Comparison of ENCODE assay signal across 13 cellular contexts in the genomic region with DNA sequence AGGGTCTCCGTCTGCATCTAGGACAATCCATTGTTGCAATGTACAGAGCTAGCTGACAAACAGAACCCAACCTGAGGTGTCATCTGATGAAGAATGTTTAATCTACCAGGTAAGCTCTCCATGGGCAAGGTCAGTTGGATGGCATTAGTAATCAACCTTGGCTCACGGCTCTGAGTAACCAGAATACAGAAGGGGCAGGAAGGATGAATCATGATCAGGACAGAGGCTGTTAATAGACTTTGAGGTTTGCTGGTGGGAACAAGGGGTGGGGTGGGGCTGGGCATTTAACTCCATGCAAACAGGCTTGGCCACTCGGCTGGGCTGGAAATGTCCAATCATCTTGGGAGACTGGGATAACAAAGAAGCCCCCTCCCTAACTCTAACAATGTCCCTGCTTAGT.
DNase-seq lines count a peak whose midpoint lies in the region; ATAC-seq, FAIRE-seq and TF ChIP-seq lines count a peak whose summit lies in the region.
"Had no signal": no experiment of that assay in that cellular context is flagged by ENCODE, and none has a peak within 500 bp of the region (broad histone marks: within the 10 kb centered on the region; RNA-seq: fewer than 3 reads in every experiment).

No MANE protein-coding gene starts in this region.

- ATAC-seq in T-helper 17 cell: no peak
- ATAC-seq in GM18868 (IDR thresholded peaks at IDR 0.05; ENCODE audit: unreplicated experiment): no peak
- ATAC-seq: left ventricle myocardium superior had no signal

- H3K4me3 Mint-ChIP-seq in MCF 10A (ENCODE audit: unreplicated experiment) (peak overlapping the region; percentile 15), T-helper 17 cell (no peak overlapping the region)

- H3K4me1 Mint-ChIP-seq in MCF 10A (ENCODE audit: insufficient read depth, unreplicated experiment): peaks cover 38% of the 10 kb centered on the region
- H3K4me1 Mint-ChIP-seq in T-helper 17 cell: peaks cover 34% of the 10 kb centered on the region

- H3K36me3 Mint-ChIP-seq in MCF 10A (ENCODE audit: insufficient read depth, unreplicated experiment) (peaks cover 59% of the 10 kb centered on the region), T-helper 17 cell (ENCODE audit: low read depth) (peaks cover 9% of the 10 kb centered on the region)

- intact Hi-C loops in MCF 10A (cut with micrococcal nuclease): no loop called here
- intact Hi-C loops in breast epithelium (cut with DNase I; ENCODE audit: low total_unique reads): no loop called here

- H3K4me3 ChIP-seq in breast epithelium (no peak overlapping the region), foreskin fibroblast (ENCODE audit: low read depth in 1 of 2, low read length in 2 of 2) (no peak overlapping the region)
- H3K4me3 ChIP-seq: spleen had no signal

- no peaks in the 10 kb centered on the region for H3K27me3 ChIP-seq in breast epithelium
- H3K27me3 ChIP-seq: spleen had no signal

- H3K9me3 ChIP-seq in breast epithelium (no peaks in the 10 kb centered on the region), T-helper 17 cell (ENCODE audit: control insufficient read depth, low read length, poor library complexity, severe bottlenecking) (no peaks in the 10 kb centered on the region)
- H3K9me3 ChIP-seq: spleen had no signal

- DNase-seq in MCF 10A (ENCODE audit: unreplicated experiment) (peak; percentile 96), breast epithelium (ENCODE audit: low spot score in 2 of 2) (no peak), T-helper 17 cell (no peak), foreskin fibroblast (peak; percentile 74 to 87), urothelium cell line (ENCODE audit: low spot score) (peak; percentile 88), NCI-H82 (lab: John Stamatoyannopoulos, UW) (no peak)
- no peak for DNase-seq in activated CD4-positive, CD25-positive, alpha-beta regulatory T cell (lab: John Stamatoyannopoulos, UW)
- DNase-seq: activated CD4-positive, alpha-beta T cell treated with anti-CD3 and anti-CD28 coated beads, Interleukin-2, amount 50 U/mL, for 48 hours; GOT3; left ventricle myocardium superior; spleen had no signal

- TF ChIP-seq CTCF in MCF 10A (IDR thresholded peaks at IDR 0.05; ENCODE audit: unreplicated experiment): no peak
- no peak for TF ChIP-seq CTCF in breast epithelium (IDR thresholded peaks at IDR 0.05)
- no peak for TF ChIP-seq CTCF in foreskin fibroblast (IDR thresholded peaks at IDR 0.05; ENCODE audit: low read depth, low read length)

- BruUV-seq in MCF 10A (replicated peaks; lab: Mats Ljungman, UMichigan): no TSS peak

- H3K27ac ChIP-seq in breast epithelium: no peak overlapping the region

- H3K27me3 Mint-ChIP-seq in MCF 10A (ENCODE audit: insufficient read depth, unreplicated experiment) (no peaks in the 10 kb centered on the region), T-helper 17 cell (no peaks in the 10 kb centered on the region)

- peak overlapping the region; percentile 93 for H3K27ac Mint-ChIP-seq in MCF 10A (ENCODE audit: low read depth, unreplicated experiment)
- peak overlapping the region; percentile 83 for H3K27ac Mint-ChIP-seq in T-helper 17 cell

- CTCF ChIA-PET in MCF 10A (lab: Yijun Ruan, JAX): no interaction called here

- POLR2A ChIA-PET in MCF 10A (lab: Yijun Ruan, JAX): interaction anchor here (0.7 to 2.3 kb wide), 14 partner anchors 13 to 596 kb away, joined by 3 to 11 read pairs (median 4); partner anchors contain the start of gene UBR2

- no peaks in the 10 kb centered on the region for H3K36me3 ChIP-seq in breast epithelium

- TF ChIP-seq POLR2A in breast epithelium (IDR thresholded peaks at IDR 0.05): no peak

- no peaks in the 10 kb centered on the region for H3K9me3 Mint-ChIP-seq in MCF 10A (ENCODE audit: unreplicated experiment)

- peaks cover 0 to 5% of the 10 kb centered on the region in 2 donors for H3K4me1 ChIP-seq in breast epithelium

- FAIRE-seq in urothelium cell line (lab: Jason Lieb, UNC): peak; percentile 50
- FAIRE-seq: colon had no signal

Comparison
In these comparisons a context has a peak if more than half of its experiments do, and no peak if none do; other contexts are left out.
1. DNase-seq: peak in MCF 10A (single experiment), foreskin fibroblast (2 of 2) and urothelium cell line (single experiment); none in breast epithelium (0 of 2), T-helper 17 cell (0 of 3), NCI-H82 (single experiment) and activated CD4-positive, CD25-positive, alpha-beta regulatory T cell (0 of 4).